10 cellular contexts compared by ENCODE assay signal in genomic region chr22:35749808-35750207, GRCh38. TPM values are rescaled to one million over a fixed set of nuclear protein-coding genes. Genes with fewer than 3 reads are reported as not detected.
A peak's percentile ranks its signal among the peaks of the same experiment; 100 is the strongest.
DNase-seq lines count a peak whose midpoint lies in the region; ATAC-seq and TF ChIP-seq lines count a peak whose summit lies in the region.
"Had no signal": no experiment of that assay in that cellular context is flagged by ENCODE, and none has a peak within 500 bp of the region (broad histone marks: within the 10 kb centered on the region; RNA-seq: fewer than 3 reads in every experiment).

No MANE protein-coding gene starts in this region.

- H3K36me3 ChIP-seq in tibial artery = peaks cover 9 to 26% (median 19%) of the 10 kb centered on the region in 3 donors

- ATAC-seq in GM21737 (IDR thresholded peaks at IDR 0.05; ENCODE audit: unreplicated experiment) = peak; percentile 84

- intact Hi-C loops in tibial artery (cut with DNase I; ENCODE audit: low total_unique reads) = no loop called here

- TF ChIP-seq CTCF in GM13977 (IDR thresholded peaks at IDR 0.05; ENCODE audit: extremely low read depth, insufficient read depth, missing control alignments) (no peak), tibial artery (IDR thresholded peaks at IDR 0.05) (no peak)

- in situ Hi-C loops in GM13977 (cut with MboI; ENCODE audit: low pct_unique_long_range_greater_than_20kb, low sequenced_read_pairs, unreplicated experiment) = no loop called here

- H3K9me3 ChIP-seq in tibial artery = no peaks in the 10 kb centered on the region

- peak; percentile 36 for DNase-seq in GM13977 (ENCODE audit: low spot score)
- peak; percentile 85 for DNase-seq in HK-2 (ENCODE audit: unreplicated experiment)
- peak; percentile 86 for DNase-seq in kidney tubule cell (ENCODE audit: low spot score)
- DNase-seq in NCI-H2196 (lab: John Stamatoyannopoulos, UW; ENCODE audit: unreplicated experiment) = no peak
- no peak for DNase-seq in tibial artery
- DNase-seq in mucosa of gallbladder (ENCODE audit: low spot score) = no peak
- DNase-seq in NOMO-1 (lab: John Stamatoyannopoulos, UW; ENCODE audit: unreplicated experiment in 2 of 2) = no peak
- DNase-seq: activated CD4-positive, alpha-beta T cell treated with anti-CD3 and anti-CD28 coated beads for 48 hours; NCI-H1417 treated with DMSO at 0.1 percent for 48 hours had no signal

- H3K27me3 ChIP-seq in tibial artery = no peaks in the 10 kb centered on the region

- H3K27ac ChIP-seq in tibial artery = no peak overlapping the region

- no peak overlapping the region for H3K4me3 ChIP-seq in tibial artery

- no peaks in the 10 kb centered on the region for H3K4me1 ChIP-seq in tibial artery

RNA-seq across cellular contexts. Expression of gene APOL5, which starts 32.1 kb away (rescaled TPM):
- not detected for total RNA-seq in mucosa of gallbladder

Comparison
In these comparisons a context has a peak if more than half of its experiments do, and no peak if none do; other contexts are left out.
1. DNase-seq: peak in GM13977 (single experiment), HK-2 (single experiment) and kidney tubule cell (single experiment); none in NCI-H2196 (single experiment), tibial artery (0 of 2), mucosa of gallbladder (single experiment) and NOMO-1 (0 of 2).